Comparison of ENCODE assay signal across 18 cellular contexts in the genomic region with DNA sequence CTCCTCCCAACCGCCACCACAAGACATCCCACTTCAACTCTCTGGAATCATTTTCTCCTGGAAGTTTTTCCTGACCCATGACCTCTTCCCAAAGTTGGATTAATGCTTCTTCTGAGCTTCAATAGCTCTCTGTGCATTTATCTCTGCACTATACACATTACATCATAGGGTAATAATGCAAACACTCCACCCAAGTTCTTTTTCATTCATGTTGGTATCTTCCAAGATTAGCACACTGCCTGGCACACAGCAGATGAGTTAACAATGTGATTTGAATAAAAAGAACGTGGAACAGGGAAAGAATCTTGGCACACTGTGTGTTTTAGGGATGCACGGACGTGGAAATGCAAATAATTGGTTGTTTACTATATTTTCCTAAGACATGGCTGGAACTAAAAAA. TPM values are rescaled to one million over a fixed set of nuclear protein-coding genes. Genes with fewer than 3 reads are reported as not detected.
DNase-seq lines count a peak whose midpoint lies in the region; ATAC-seq, FAIRE-seq and TF ChIP-seq lines count a peak whose summit lies in the region.
"Had no signal": no experiment of that assay in that cellular context is flagged by ENCODE, and none has a peak within 500 bp of the region (broad histone marks: within the 10 kb centered on the region; RNA-seq: fewer than 3 reads in every experiment).

No MANE protein-coding gene starts in this region.

- no peak for ATAC-seq in activated CD8-positive, alpha-beta memory T cell treated with anti-CD3 and anti-CD28 coated beads, Interleukin-2, amount 10 ng/mL, durations not matched to agents 7 days and 5 days
- ATAC-seq in pancreas (no peak), GM19395 (IDR thresholded peaks at IDR 0.05; ENCODE audit: unreplicated experiment) (no peak), psoas muscle (no peak)
- ATAC-seq: left cardiac atrium, Right ventricle myocardium inferior had no signal

- no peaks in the 10 kb centered on the region for H3K9me3 Mint-ChIP-seq in activated CD8-positive, alpha-beta memory T cell treated with anti-CD3 and anti-CD28 coated beads, Interleukin-2, amount 10 ng/mL, durations not matched to agents 7 days and 5 days (ENCODE audit: low read depth)
- no peaks in the 10 kb centered on the region for H3K9me3 Mint-ChIP-seq in osteocyte (ENCODE audit: unreplicated experiment)
- H3K9me3 Mint-ChIP-seq: activated naive CD8-positive, alpha-beta T cell treated with anti-CD3 and anti-CD28 coated beads, Interleukin-2, amount 10 ng/mL, durations not matched to agents 7 days and 5 days had no signal

- H3K9ac ChIP-seq in colonic mucosa (ENCODE audit: low read depth in 2 of 2, low read length in 2 of 2), result no peak overlapping the region

- H3K27me3 Mint-ChIP-seq in activated CD8-positive, alpha-beta memory T cell treated with anti-CD3 and anti-CD28 coated beads, Interleukin-2, amount 10 ng/mL, durations not matched to agents 7 days and 5 days, result peaks cover 19% of the 10 kb centered on the region
- H3K27me3 Mint-ChIP-seq in osteocyte (ENCODE audit: unreplicated experiment), result peaks cover 31% of the 10 kb centered on the region

- TF ChIP-seq CTCF in LNCaP clone FGC (IDR thresholded peaks at IDR 0.05; ENCODE audit: control insufficient read depth, extremely low read depth, insufficient read depth) (no peak), colonic mucosa (IDR thresholded peaks at IDR 0.05) (no peak), osteocyte (IDR thresholded peaks at IDR 0.05) (no peak), pancreas (IDR thresholded peaks at IDR 0.05) (no peak), psoas muscle (IDR thresholded peaks at IDR 0.05) (no peak)

- no peaks in the 10 kb centered on the region for H3K9me3 ChIP-seq in colonic mucosa
- no peaks in the 10 kb centered on the region for H3K9me3 ChIP-seq in pancreas
- no peaks in the 10 kb centered on the region for H3K9me3 ChIP-seq in psoas muscle
- H3K9me3 ChIP-seq: right atrium auricular region, vagina had no signal

- H3K27ac Mint-ChIP-seq in activated CD8-positive, alpha-beta memory T cell treated with anti-CD3 and anti-CD28 coated beads, Interleukin-2, amount 10 ng/mL, durations not matched to agents 7 days and 5 days, result peak overlapping the region; percentile 26
- H3K27ac Mint-ChIP-seq in osteocyte (ENCODE audit: unreplicated experiment), result no peak overlapping the region
- H3K27ac Mint-ChIP-seq: activated naive CD8-positive, alpha-beta T cell treated with anti-CD3 and anti-CD28 coated beads, Interleukin-2, amount 10 ng/mL, durations not matched to agents 7 days and 5 days had no signal

- H3K27ac ChIP-seq in colonic mucosa (peak overlapping the region; percentile 87), pancreas (no peak overlapping the region), psoas muscle (no peak overlapping the region)
- H3K27ac ChIP-seq: right atrium auricular region had no signal

- FAIRE-seq in pancreas (lab: Jason Lieb, UNC), result no peak
- FAIRE-seq: GM19239 had no signal

- CTCF ChIA-PET in activated CD8-positive, alpha-beta memory T cell treated with anti-CD3 and anti-CD28 coated beads, Interleukin-2, amount 10 ng/mL, durations not matched to agents 7 days and 5 days (lab: Charles Lee), result interaction anchor here (1.0 kb wide), 1 partner anchor 45 kb away, joined by 3 read pairs; no protein-coding TSS in a partner anchor

- intact Hi-C loops in colonic mucosa (cut with DNase I) (loop anchor here (10.0 kb wide), 1 partner anchor 263 kb away; no protein-coding TSS in a partner anchor), pancreas (cut with DNase I) (no loop called here), psoas muscle (cut with DNase I) (loop anchor here in 1 of 2 donors (5.0 kb wide), 2 partner anchors 256 to 276 kb away; partner anchors contain the start of gene SMAP1)

- H3K4me3 ChIP-seq in LNCaP clone FGC (ENCODE audit: low read depth, low read length), result no peak overlapping the region
- H3K4me3 ChIP-seq in colonic mucosa, result no peak overlapping the region
- no peak overlapping the region for H3K4me3 ChIP-seq in pancreas
- H3K4me3 ChIP-seq in psoas muscle, result no peak overlapping the region
- H3K4me3 ChIP-seq: right atrium auricular region had no signal

- H3K4me1 ChIP-seq in colonic mucosa (peaks cover 3% of the 10 kb centered on the region), pancreas (peaks cover 0 to 16% (median 6%) of the 10 kb centered on the region in 3 donors), psoas muscle (no peaks in the 10 kb centered on the region)

- DNase-seq in activated CD8-positive, alpha-beta memory T cell treated with anti-CD3 and anti-CD28 coated beads, Interleukin-2, amount 10 ng/mL, durations not matched to agents 7 days and 5 days, result no peak
- DNase-seq in activated CD8-positive, alpha-beta memory T cell treated with anti-CD3 and anti-CD28 coated beads for 24 hours, result no peak
- DNase-seq in LNCaP clone FGC (ENCODE audit: low read depth), result peak; percentile 67
- DNase-seq in colonic mucosa, result peak; percentile 37
- DNase-seq in osteocyte (ENCODE audit: extremely low spot score, unreplicated experiment), result no peak
- DNase-seq in pancreas, result no peak
- no peak for DNase-seq in psoas muscle
- DNase-seq: activated CD4-positive, alpha-beta T cell treated with anti-CD3 and anti-CD28 coated beads, Interleukin-2, amount 50 U/mL, for 4 hours; activated naive CD8-positive, alpha-beta T cell treated with anti-CD3 and anti-CD28 coated beads, Interleukin-2, amount 10 ng/mL, durations not matched to agents 7 days and 5 days; COR-L47; left cardiac atrium; NCI-H1105; NK-92 treated with Interleukin-12 subunit alpha and Interleukin-12 subunit beta, amount 100 ng/mL, for 24 hours had no signal

- H3K4me1 Mint-ChIP-seq in activated CD8-positive, alpha-beta memory T cell treated with anti-CD3 and anti-CD28 coated beads, Interleukin-2, amount 10 ng/mL, durations not matched to agents 7 days and 5 days, result peaks cover 21% of the 10 kb centered on the region
- H3K4me1 Mint-ChIP-seq in osteocyte (ENCODE audit: unreplicated experiment), result peaks cover 18% of the 10 kb centered on the region

- H3K27me3 ChIP-seq in colonic mucosa (no peaks in the 10 kb centered on the region), pancreas (no peaks in the 10 kb centered on the region), psoas muscle (ENCODE audit: insufficient read depth in 3 of 3, low read length in 2 of 3) (peaks cover 0 to 2% (median 0%) of the 10 kb centered on the region in 3 donors)
- H3K27me3 ChIP-seq: right atrium auricular region, vagina had no signal

- H3K36me3 ChIP-seq in colonic mucosa (no peaks in the 10 kb centered on the region), pancreas (no peaks in the 10 kb centered on the region), psoas muscle (ENCODE audit: insufficient read depth in 1 of 2, low read depth in 1 of 2) (no peaks in the 10 kb centered on the region)
- H3K36me3 ChIP-seq: right atrium auricular region, vagina had no signal

- peaks cover 2% of the 10 kb centered on the region for H3K36me3 Mint-ChIP-seq in activated CD8-positive, alpha-beta memory T cell treated with anti-CD3 and anti-CD28 coated beads, Interleukin-2, amount 10 ng/mL, durations not matched to agents 7 days and 5 days
- H3K36me3 Mint-ChIP-seq in osteocyte (ENCODE audit: unreplicated experiment), result peaks cover 3% of the 10 kb centered on the region

- WGBS in pancreas, 2 donors, result 77 to 86% methylated on average over 4 of the region's 4 CpGs
- 90 to 92% (median 91%) methylated on average over 4 of the region's 4 CpGs for WGBS in psoas muscle, 3 donors

- H3K4me3 Mint-ChIP-seq in activated CD8-positive, alpha-beta memory T cell treated with anti-CD3 and anti-CD28 coated beads, Interleukin-2, amount 10 ng/mL, durations not matched to agents 7 days and 5 days, result peak overlapping the region; percentile 84
- H3K4me3 Mint-ChIP-seq in osteocyte (ENCODE audit: unreplicated experiment), result peak overlapping the region; percentile 92

RNA-seq across cellular contexts. Expression of gene FAM135A, which starts 1.8 kb away (rescaled TPM):
- total RNA-seq in activated CD8-positive, alpha-beta memory T cell treated with anti-CD3 and anti-CD28 coated beads, Interleukin-2, amount 10 ng/mL, durations not matched to agents 7 days and 5 days, result 10 to 100 TPM in 1 of 2 experiments, 1 to 10 TPM in 1; 9.7 to 10.2 TPM
- 10 to 100 TPM; 36.4 to 54.8 TPM for total RNA-seq in colonic mucosa
- 15.5 and 16.5 TPM in 2 replicates for total RNA-seq in osteocyte
- 10 to 100 TPM in 2 of 6 donors, 1 to 10 TPM in 4; 7.7 to 14.4 (median 8.4) TPM for total RNA-seq in pancreas
- 10 to 100 TPM in 1 of 2 donors, 1 to 10 TPM in 1; 7.5 to 13.1 TPM for polyA plus RNA-seq in pancreas
- total RNA-seq in psoas muscle, result 1 to 10 TPM; 4.3 to 9.1 (median 6.8) TPM
- polyA plus RNA-seq in psoas muscle, result 1 to 10 TPM; 2.3 to 4.3 (median 3.2) TPM

Comparison
In these comparisons a context has a peak if more than half of its experiments do, and no peak if none do; other contexts are left out.
1. DNase-seq: peak in LNCaP clone FGC (single experiment) and colonic mucosa (single experiment); none in activated CD8-positive, alpha-beta memory T cell treated with anti-CD3 and anti-CD28 coated beads, Interleukin-2, amount 10 ng/mL, durations not matched to agents 7 days and 5 days (single experiment), activated CD8-positive, alpha-beta memory T cell treated with anti-CD3 and anti-CD28 coated beads for 24 hours (single experiment), osteocyte (single experiment), pancreas (0 of 6) and psoas muscle (0 of 2).